29 cellular contexts compared by ENCODE assay signal in the genomic region with DNA sequence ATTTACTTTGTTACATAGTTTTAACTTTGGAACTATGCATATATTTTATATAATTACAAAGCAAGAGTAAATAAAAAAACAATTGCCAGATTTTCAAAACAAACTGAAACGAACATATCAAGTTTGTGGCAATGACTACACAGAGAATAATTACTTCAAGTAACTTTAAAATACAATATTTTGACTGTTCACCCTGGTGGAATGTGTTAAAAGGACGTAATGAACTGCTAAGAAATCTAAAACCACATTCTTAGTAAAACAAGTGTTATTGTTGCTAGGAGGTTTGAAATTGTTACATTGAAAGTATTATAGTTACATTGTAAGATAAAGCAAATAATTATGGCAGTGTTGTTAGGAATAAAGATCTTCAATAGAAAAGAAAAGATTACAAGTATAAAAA.
"Had no signal": no experiment of that assay in that cellular context is flagged by ENCODE, and none has a peak within 500 bp of the region (broad histone marks: within the 10 kb centered on the region; RNA-seq: fewer than 3 reads in every experiment).

No MANE protein-coding gene starts in this region.

- H3K27ac ChIP-seq: ascending aorta, cardiac muscle cell, Peyer's patch, RWPE1, SJCRH30 had no signal

- H3K9ac ChIP-seq: SK-N-SH had no signal

- H3K27me3 Mint-ChIP-seq: activated CD8-positive, alpha-beta T cell treated with anti-CD3 and anti-CD28 coated beads for 36 hours; activated naive CD8-positive, alpha-beta T cell treated with anti-CD3 and anti-CD28 coated beads, Interleukin-2, amount 50 U/mL, for 24 hours; brain had no signal

- DNase-seq: activated CD4-positive, alpha-beta T cell treated with anti-CD3 and anti-CD28 coated beads for 4 hours; activated CD8-positive, alpha-beta memory T cell treated with anti-CD3 and anti-CD28 coated beads, Interleukin-2, amount 50 U/mL, for 4 hours; activated CD8-positive, alpha-beta T cell treated with anti-CD3 and anti-CD28 coated beads for 36 hours; activated naive CD4-positive, alpha-beta T cell treated with anti-CD3 and anti-CD28 coated beads, Interleukin-2, amount 50 U/mL, for 16 hours; activated naive CD8-positive, alpha-beta T cell treated with anti-CD3 and anti-CD28 coated beads, Interleukin-2, amount 50 U/mL, for 24 hours; activated T-cell treated with anti-CD3 and anti-CD28 coated beads, Interleukin-2, amount 50 U/mL, for 72 hours; amniotic stem cell; MM.1S; NCI-H1105; NCI-H146; NCI-H187 treated with DMSO at 0.1 percent for 48 hours; NCI-H2107; NCI-H345; NCI-H510A; NCI-H526 treated with DMSO at 0.1 percent for 48 hours; NK-92 treated with Interleukin-12 subunit alpha and Interleukin-12 subunit beta, amount 100 ng/mL, for 24 hours; OCI-M1; Peyer's patch; Right ventricle myocardium superior; SJCRH30; SK-N-SH; T-helper 1 cell had no signal

- H3K36me3 ChIP-seq: cardiac muscle cell, Peyer's patch, SJCRH30 had no signal

- H3K9me3 Mint-ChIP-seq: activated CD8-positive, alpha-beta T cell treated with anti-CD3 and anti-CD28 coated beads for 36 hours; activated naive CD8-positive, alpha-beta T cell treated with anti-CD3 and anti-CD28 coated beads, Interleukin-2, amount 50 U/mL, for 24 hours; activated T-cell treated with anti-CD3 and anti-CD28 coated beads, Interleukin-2, amount 50 U/mL, for 72 hours; activated T-helper 2 cell treated with anti-CD3 and anti-CD28 coated beads, Interferon-gamma antibody, Interleukin-2, Interleukin-4, amounts not matched to agents 10 μg/mL and 5 μg/mL and 100 μg/mL, durations not matched to agents 14 hours and 24 hours and 36 hours; brain; T-helper 2 cell treated with Interferon-gamma antibody and Interleukin-4, amounts not matched to agents 5 μg/mL and 100 μg/mL, for 36 hours had no signal

- H3K4me3 ChIP-seq: ascending aorta, cardiac muscle cell, Peyer's patch, SJCRH30 had no signal

- H3K4me3 Mint-ChIP-seq: activated CD8-positive, alpha-beta T cell treated with anti-CD3 and anti-CD28 coated beads for 36 hours; activated naive CD8-positive, alpha-beta T cell treated with anti-CD3 and anti-CD28 coated beads, Interleukin-2, amount 50 U/mL, for 24 hours; activated T-cell treated with anti-CD3 and anti-CD28 coated beads, Interleukin-2, amount 50 U/mL, for 72 hours; brain; T-helper 2 cell treated with Interferon-gamma antibody and Interleukin-4, amounts not matched to agents 5 μg/mL and 100 μg/mL, for 36 hours had no signal

- H3K4me1 Mint-ChIP-seq: brain had no signal

- H3K4me1 ChIP-seq: ascending aorta, Peyer's patch, SJCRH30 had no signal

- ATAC-seq: activated CD4-positive, CD25-positive, alpha-beta regulatory T cell treated with anti-CD3 and anti-CD28 coated beads, Interleukin-2, amount 50 U/mL, for 24 hours; activated CD8-positive, alpha-beta T cell treated with anti-CD3 and anti-CD28 coated beads for 36 hours; activated naive CD8-positive, alpha-beta T cell treated with anti-CD3 and anti-CD28 coated beads, Interleukin-2, amount 50 U/mL, for 24 hours; activated T-cell treated with anti-CD3 and anti-CD28 coated beads, Interleukin-2, amount 50 U/mL, for 72 hours had no signal

- H3K9me3 ChIP-seq: ascending aorta, Peyer's patch, SJCRH30, SK-N-SH had no signal

- H3K27ac Mint-ChIP-seq: activated naive CD8-positive, alpha-beta T cell treated with anti-CD3 and anti-CD28 coated beads, Interleukin-2, amount 50 U/mL, for 24 hours; T-helper 2 cell treated with Interferon-gamma antibody and Interleukin-4, amounts not matched to agents 5 μg/mL and 100 μg/mL, for 36 hours had no signal

- H3K27me3 ChIP-seq: ascending aorta, cardiac muscle cell, Peyer's patch, SJCRH30 had no signal

- H3K4me2 ChIP-seq: SK-N-SH had no signal
